Comparison of ENCODE assay signal across 8 cellular contexts in genomic region chr19:8208710-8209110, GRCh38. TPM values are rescaled to one million over a fixed set of nuclear protein-coding genes. Genes with fewer than 3 reads are reported as not detected.
DNase-seq lines count a peak whose midpoint lies in the region; ATAC-seq and TF ChIP-seq lines count a peak whose summit lies in the region.

No MANE protein-coding gene starts in this region.

- H3K27me3 Mint-ChIP-seq in activated naive CD4-positive, alpha-beta T cell treated with anti-CD3 and anti-CD28 coated beads for 36 hours (ENCODE audit: low read depth), result no peaks in the 10 kb centered on the region
- peaks cover 0 to 9% (median 0%) of the 10 kb centered on the region in 5 donors for H3K27me3 Mint-ChIP-seq in naive thymus-derived CD4-positive, alpha-beta T cell

- peaks cover 35% of the 10 kb centered on the region for H3K79me2 ChIP-seq in Loucy (ENCODE audit: insufficient read depth, low read length)

- no peaks in the 10 kb centered on the region for H3K27me3 ChIP-seq in Loucy (ENCODE audit: insufficient read depth, low read length, poor library complexity, severe bottlenecking)
- no peaks in the 10 kb centered on the region for H3K27me3 ChIP-seq in dorsolateral prefrontal cortex
- H3K27me3 ChIP-seq in naive thymus-derived CD4-positive, alpha-beta T cell (ENCODE audit: control insufficient read depth in 2 of 2, insufficient read depth in 2 of 2, low read length in 2 of 2), result no peaks in the 10 kb centered on the region

- no peaks in the 10 kb centered on the region for H3K36me3 ChIP-seq in Loucy (ENCODE audit: insufficient read depth, low read length)
- H3K36me3 ChIP-seq in naive thymus-derived CD4-positive, alpha-beta T cell (ENCODE audit: control insufficient read depth in 2 of 3, insufficient read depth in 3 of 3, low read length in 3 of 3), result peaks cover 0 to 6% (median 0%) of the 10 kb centered on the region in 3 experiments

- TF ChIP-seq CTCF in Loucy (conservative IDR thresholded peaks at IDR 0.05; ENCODE audit: low read length) (no peak), dorsolateral prefrontal cortex (IDR thresholded peaks at IDR 0.05 in 54 of 56, conservative IDR thresholded peaks at IDR 0.05 in 2 of 56; ENCODE audit: low read depth in 1 of 56, partially characterized antibody in 56 of 56) (no peak)

- H3K9me3 ChIP-seq in Loucy (ENCODE audit: insufficient read depth, low read depth, low read length), result no peaks in the 10 kb centered on the region
- H3K9me3 ChIP-seq in naive thymus-derived CD4-positive, alpha-beta T cell (ENCODE audit: control insufficient read depth in 2 of 3, low read length in 3 of 3), result no peaks in the 10 kb centered on the region

- H4K20me1 ChIP-seq in Loucy (ENCODE audit: insufficient read depth, low read length, poor library complexity, severe bottlenecking), result peaks cover 7% of the 10 kb centered on the region

- peak overlapping the region; percentile 27 for H3K4me2 ChIP-seq in Loucy (ENCODE audit: low read depth, low read length, poor library complexity, severe bottlenecking)

- no peaks in the 10 kb centered on the region for H3K9me2 ChIP-seq in Loucy (replicated peaks; ENCODE audit: low read depth, low read length)

- H3K4me3 ChIP-seq in Loucy (ENCODE audit: low read length, poor library complexity, severe bottlenecking) (peak overlapping the region; percentile 59), dorsolateral prefrontal cortex (peak overlapping the region; percentile 53 to 96 (median 89))
- H3K4me3 ChIP-seq in naive thymus-derived CD4-positive, alpha-beta T cell (ENCODE audit: low read length), result peak overlapping the region; percentile 18

- peak overlapping the region; percentile 42 for H3K9ac ChIP-seq in Loucy (ENCODE audit: low read depth, low read length, poor library complexity, severe bottlenecking)

- H3K27ac ChIP-seq in dorsolateral prefrontal cortex, result peak overlapping the region; percentile 4 to 99 (median 97)
- H3K27ac ChIP-seq in naive thymus-derived CD4-positive, alpha-beta T cell (ENCODE audit: low read depth, low read length), result peak overlapping the region; percentile 75

- DNase-seq in activated naive CD4-positive, alpha-beta T cell treated with anti-CD3 and anti-CD28 coated beads for 36 hours, result no peak
- DNase-seq in activated naive CD4-positive, alpha-beta T cell treated with Interleukin-2 at 50 U/mL for 16 hours, result no peak
- peak in 2 of 10 donors; percentile 66 to 78 for DNase-seq in dorsolateral prefrontal cortex
- DNase-seq in naive thymus-derived CD4-positive, alpha-beta T cell, result no peak
- no peak for DNase-seq in AML-193 (lab: John Stamatoyannopoulos, UW)
- DNase-seq in islet precursor cell, result no peak

- H3K27ac Mint-ChIP-seq in activated naive CD4-positive, alpha-beta T cell treated with anti-CD3 and anti-CD28 coated beads for 36 hours, result no peak overlapping the region
- peak overlapping the region in 6 of 9 donors; percentile 18 to 85 (median 70) for H3K27ac Mint-ChIP-seq in naive thymus-derived CD4-positive, alpha-beta T cell

- H3K4me3 Mint-ChIP-seq in activated naive CD4-positive, alpha-beta T cell treated with anti-CD3 and anti-CD28 coated beads for 36 hours, result peak overlapping the region; percentile 71
- H3K4me3 Mint-ChIP-seq in naive thymus-derived CD4-positive, alpha-beta T cell, result peak overlapping the region; percentile 51 to 88 (median 79)

- POLR2A ChIA-PET in naive thymus-derived CD4-positive, alpha-beta T cell (lab: Charles Lee), result interaction anchor here (1.9 kb wide), 2 partner anchors 14 to 27 kb away, joined by 15 to 17 read pairs; no protein-coding TSS in a partner anchor

- CTCF ChIA-PET in activated naive CD4-positive, alpha-beta T cell treated with anti-CD3 and anti-CD28 coated beads for 36 hours (lab: Charles Lee), result no interaction called here
- CTCF ChIA-PET in naive thymus-derived CD4-positive, alpha-beta T cell (lab: Charles Lee), result interaction anchor here (0.8 kb wide), 1 partner anchor 50 kb away, joined by 4 read pairs; no protein-coding TSS in a partner anchor

- peaks cover 2% of the 10 kb centered on the region for H3K36me3 Mint-ChIP-seq in activated naive CD4-positive, alpha-beta T cell treated with anti-CD3 and anti-CD28 coated beads for 36 hours (ENCODE audit: low read depth)
- peaks cover 0 to 13% (median 3%) of the 10 kb centered on the region in 5 donors for H3K36me3 Mint-ChIP-seq in naive thymus-derived CD4-positive, alpha-beta T cell

- H3K4me1 ChIP-seq in Loucy (ENCODE audit: insufficient read depth, low read length, poor library complexity, severe bottlenecking), result peaks cover 24% of the 10 kb centered on the region
- H3K4me1 ChIP-seq in naive thymus-derived CD4-positive, alpha-beta T cell (ENCODE audit: control insufficient read depth in 2 of 2, insufficient read depth in 2 of 2, low read length in 2 of 2), result peaks cover 5 to 17% of the 10 kb centered on the region in 2 donors

- no peaks in the 10 kb centered on the region for H3F3A ChIP-seq in Loucy (ENCODE audit: low read depth)

- H3K9me3 Mint-ChIP-seq in activated naive CD4-positive, alpha-beta T cell treated with anti-CD3 and anti-CD28 coated beads for 36 hours, result no peaks in the 10 kb centered on the region
- peaks cover 0 to 3% (median 0%) of the 10 kb centered on the region in 11 donors for H3K9me3 Mint-ChIP-seq in naive thymus-derived CD4-positive, alpha-beta T cell

- ATAC-seq in naive thymus-derived CD4-positive, alpha-beta T cell, result peak; percentile 1
- no peak for ATAC-seq in HG03378 (IDR thresholded peaks at IDR 0.05; ENCODE audit: unreplicated experiment)

- intact Hi-C loops in activated naive CD4-positive, alpha-beta T cell treated with anti-CD3 and anti-CD28 coated beads for 36 hours (cut with micrococcal nuclease), result loop anchor here (1.0 kb wide), 1 partner anchor 15 kb away; no protein-coding TSS in a partner anchor
- intact Hi-C loops in dorsolateral prefrontal cortex (cut with DNase I), result loop anchor here (5.0 kb wide), 2 partner anchors 44 to 51 kb away; no protein-coding TSS in a partner anchor
- intact Hi-C loops in naive thymus-derived CD4-positive, alpha-beta T cell (cut with micrococcal nuclease), result loop anchor here (1.0 to 5.0 kb wide), 8 partner anchors 14 to 266 kb away; partner anchors contain the start of genes NDUFA7 (in 1 of the 2), RAB11B (in 1 of the 2), RPS28 (in 1 of the 2) and TIMM44 (in 1 of the 2)

- H3K4me1 Mint-ChIP-seq in activated naive CD4-positive, alpha-beta T cell treated with anti-CD3 and anti-CD28 coated beads for 36 hours (ENCODE audit: low read depth), result peaks cover 30% of the 10 kb centered on the region
- peaks cover 19 to 28% (median 25%) of the 10 kb centered on the region in 7 donors for H3K4me1 Mint-ChIP-seq in naive thymus-derived CD4-positive, alpha-beta T cell

- H2AFZ ChIP-seq in Loucy (ENCODE audit: low read length), result no peak overlapping the region

RNA-seq across cellular contexts. Expression of gene CERS4, which starts 0.5 kb away (rescaled TPM):
- total RNA-seq in activated naive CD4-positive, alpha-beta T cell treated with anti-CD3 and anti-CD28 coated beads for 36 hours, result 10 to 100 TPM; 15.7 to 19.4 TPM
- 100 to 1,000 TPM in 54 of 120 experiments, 10 to 100 TPM in 66; 53.5 to 155 (median 97.3) TPM for total RNA-seq in dorsolateral prefrontal cortex
- 10 to 100 TPM; 17.2 to 32.4 (median 27.4) TPM for total RNA-seq in naive thymus-derived CD4-positive, alpha-beta T cell
- polyA plus RNA-seq in naive thymus-derived CD4-positive, alpha-beta T cell, result 10 to 100 TPM; 11.2 to 12.3 TPM

RNA-seq across cellular contexts. Expression of gene FBN3, which starts 59.3 kb away (rescaled TPM):
- total RNA-seq in activated naive CD4-positive, alpha-beta T cell treated with anti-CD3 and anti-CD28 coated beads for 36 hours, result not detected
- total RNA-seq in dorsolateral prefrontal cortex, result 1 to 10 TPM in 59 of 120 experiments, under 1 TPM in 60, not detected in 1; 0.07 to 3.8 (median 1.00) TPM
- not detected for total RNA-seq in naive thymus-derived CD4-positive, alpha-beta T cell
- polyA plus RNA-seq in naive thymus-derived CD4-positive, alpha-beta T cell, result not detected

Comparison
In these comparisons a context has a peak if more than half of its experiments do, and no peak if none do; other contexts are left out.
1. H3K4me3 ChIP-seq: peak in every context shown above with its lines; median percentile 89 in dorsolateral prefrontal cortex; 59 in Loucy; 18 in naive thymus-derived CD4-positive, alpha-beta T cell.